In genomic region chr2:60493804-60494392, GRCh38 we compare ENCODE assay signal across 25 cellular contexts. TPM values are rescaled to one million over a fixed set of nuclear protein-coding genes. Genes with fewer than 3 reads are reported as not detected.
DNase-seq lines count a peak whose midpoint lies in the region; ATAC-seq and TF ChIP-seq lines count a peak whose summit lies in the region.
"Had no signal": no experiment of that assay in that cellular context is flagged by ENCODE, and none has a peak within 500 bp of the region (broad histone marks: within the 10 kb centered on the region; RNA-seq: fewer than 3 reads in every experiment).

No MANE protein-coding gene starts in this region.

- intact Hi-C loops in transverse colon (cut with DNase I; ENCODE audit: low total_unique reads) = no loop called here

- H3K27ac Mint-ChIP-seq in WTC11 (no peak overlapping the region), memory B cell (peak overlapping the region; percentile 90)
- peak overlapping the region; percentile 81 for H3K27ac Mint-ChIP-seq in stimulated activated naive B cell treated with anti-CD40 and anti-IgM and Interleukin-4, amounts not matched to agents 10 μg/mL and 1 μg/mL and 100 μg/mL, for 72 hours
- H3K27ac Mint-ChIP-seq: CD8-positive, alpha-beta T cell had no signal

- 71 to 80% methylated on average over 4 of the region's 4 CpGs for WGBS in transverse colon (ENCODE audit: low coverage in 1 of 2), 2 donors

- ATAC-seq in WTC11 = no peak
- no peak for ATAC-seq in memory B cell (ENCODE audit: low read depth)
- ATAC-seq in stimulated activated naive B cell treated with anti-CD40 and anti-IgM and Interleukin-4, amounts not matched to agents 10 μg/mL and 1 μg/mL and 100 μg/mL, for 72 hours (replicated peaks) = no peak
- no peak for ATAC-seq in HG03135 (IDR thresholded peaks at IDR 0.05; ENCODE audit: unreplicated experiment)
- ATAC-seq: CD8-positive, alpha-beta T cell; HepG2; PC-3 had no signal

- TF ChIP-seq CTCF in WTC11 (IDR thresholded peaks at IDR 0.05) (no peak), transverse colon (IDR thresholded peaks at IDR 0.05) (no peak)

- H3K36me3 Mint-ChIP-seq in WTC11 (peaks cover 3% of the 10 kb centered on the region; the same call in 1 of the 2 replicates), memory B cell (peaks cover 36% of the 10 kb centered on the region)
- H3K36me3 Mint-ChIP-seq in stimulated activated naive B cell treated with anti-CD40 and anti-IgM and Interleukin-4, amounts not matched to agents 10 μg/mL and 1 μg/mL and 100 μg/mL, for 72 hours = peaks cover 42 to 46% of the 10 kb centered on the region in 2 donors
- H3K36me3 Mint-ChIP-seq: CD8-positive, alpha-beta T cell had no signal

- H3K9me3 Mint-ChIP-seq in WTC11 = no peaks in the 10 kb centered on the region
- no peaks in the 10 kb centered on the region for H3K9me3 Mint-ChIP-seq in memory B cell
- H3K9me3 Mint-ChIP-seq in stimulated activated naive B cell treated with anti-CD40 and anti-IgM and Interleukin-4, amounts not matched to agents 10 μg/mL and 1 μg/mL and 100 μg/mL, for 72 hours = no peaks in the 10 kb centered on the region
- H3K9me3 Mint-ChIP-seq: CD8-positive, alpha-beta T cell; H9 had no signal

- no peaks in the 10 kb centered on the region for H3K9me3 ChIP-seq in transverse colon
- H3K9me3 ChIP-seq: BLaER1 treated with 17β-estradiol and CSF1 and Interleukin-3, amounts not matched to agents 10 nM and 100 nM had no signal

- no peak overlapping the region for H3K4me3 Mint-ChIP-seq in WTC11
- peak overlapping the region; percentile 46 for H3K4me3 Mint-ChIP-seq in memory B cell
- peak overlapping the region; percentile 40 to 70 for H3K4me3 Mint-ChIP-seq in stimulated activated naive B cell treated with anti-CD40 and anti-IgM and Interleukin-4, amounts not matched to agents 10 μg/mL and 1 μg/mL and 100 μg/mL, for 72 hours
- H3K4me3 Mint-ChIP-seq: CD8-positive, alpha-beta T cell; H9 had no signal

- POLR2A ChIA-PET in WTC11 (lab: Charles Lee) = interaction anchor here (1.0 to 1.4 kb wide), 2 partner anchors 21 to 46 kb away, joined by 3 read pairs; no protein-coding TSS in a partner anchor

- H3K27ac ChIP-seq in transverse colon = no peak overlapping the region
- H3K27ac ChIP-seq: GM23248, HL-60 had no signal

- peaks cover 0 to 16% (median 13%) of the 10 kb centered on the region in 4 donors for H3K4me1 ChIP-seq in transverse colon

- H3K27me3 Mint-ChIP-seq in WTC11 (ENCODE audit: low read depth) = no peaks in the 10 kb centered on the region
- H3K27me3 Mint-ChIP-seq in memory B cell = no peaks in the 10 kb centered on the region
- H3K27me3 Mint-ChIP-seq in stimulated activated naive B cell treated with anti-CD40 and anti-IgM and Interleukin-4, amounts not matched to agents 10 μg/mL and 1 μg/mL and 100 μg/mL, for 72 hours = no peaks in the 10 kb centered on the region

- in situ Hi-C loops in transverse colon (cut with MboI; ENCODE audit: low pct_ligation_motif_present in 1 of 4, low pct_unique_long_range_greater_than_20kb in 1 of 4, low sequenced_read_pairs in 3 of 4) = no loop called here

- peak; percentile 65 for DNase-seq in ELF-1 (ENCODE audit: low read depth, low spot score)
- DNase-seq in WTC11 (ENCODE audit: low spot score) = no peak
- DNase-seq in memory B cell (ENCODE audit: low spot score in 2 of 2) = no peak
- no peak for DNase-seq in stimulated activated naive B cell treated with anti-CD40 and anti-IgM and Interleukin-4, amounts not matched to agents 10 μg/mL and 1 μg/mL and 100 μg/mL, for 72 hours
- DNase-seq in COLO668 (lab: John Stamatoyannopoulos, UW; ENCODE audit: unreplicated experiment) = no peak
- no peak for DNase-seq in transverse colon
- DNase-seq in UCSD-AML1 (lab: John Stamatoyannopoulos, UW; ENCODE audit: unreplicated experiment) = no peak
- DNase-seq: Calu3; CD8-positive, alpha-beta T cell; DMS153; GM23248; H9; KBM-7; NCI-H1092 treated with DMSO at 0.1 percent for 48 hours; NCI-H146; NCI-H2029; NCI-H2171; NCI-H526; PC-3; Right ventricle myocardium superior had no signal

- no peaks in the 10 kb centered on the region for H3K36me3 ChIP-seq in transverse colon

- CTCF ChIA-PET in WTC11 (lab: Charles Lee) = interaction anchor here (0.6 to 1.4 kb wide), 3 partner anchors 14 to 28 kb away, joined by 3 to 4 read pairs (median 4); no protein-coding TSS in a partner anchor

- TF ChIP-seq POLR2A in transverse colon (IDR thresholded peaks at IDR 0.05) = no peak

- H3K4me3 ChIP-seq in transverse colon = no peak overlapping the region
- H3K4me3 ChIP-seq: BLaER1 treated with 17β-estradiol and CSF1 and Interleukin-3, amounts not matched to agents 10 nM and 100 nM; GM23248 had no signal

- TF ChIP-seq EP300 in transverse colon (IDR thresholded peaks at IDR 0.05; ENCODE audit: low read depth) = no peak

- H3K4me1 Mint-ChIP-seq in WTC11 (peaks cover 76% of the 10 kb centered on the region), memory B cell (peaks cover 83% of the 10 kb centered on the region)
- H3K4me1 Mint-ChIP-seq in stimulated activated naive B cell treated with anti-CD40 and anti-IgM and Interleukin-4, amounts not matched to agents 10 μg/mL and 1 μg/mL and 100 μg/mL, for 72 hours = peaks cover 69 to 99% of the 10 kb centered on the region in 2 donors

- no peaks in the 10 kb centered on the region for H3K27me3 ChIP-seq in transverse colon
- H3K27me3 ChIP-seq: BLaER1 treated with 17β-estradiol and CSF1 and Interleukin-3, amounts not matched to agents 10 nM and 100 nM had no signal

TF ChIP-seq in WTC11, 78 proteins besides CTCF, POLR2A, EP300 and RAD21:
- TF ChIP-seq ETV6 (CRISPR knock-in tag; IDR thresholded peaks at IDR 0.05) (0 out of 2 replicates have a peak, but pooled peaks have one; percentile 28), E2F5 (CRISPR knock-in tag; IDR thresholded peaks at IDR 0.05) (no peak)

RNA-seq across cellular contexts. Expression of gene BCL11A, which starts 59.6 kb away (rescaled TPM):
- 45.0 to 53.2 TPM (median 46.8 TPM) in 3 replicates for total RNA-seq in WTC11 (2021)
- total RNA-seq in transverse colon = 10 to 100 TPM; 11.3 to 38.1 (median 19.9) TPM
- total RNA-seq: HepG2, HT-29 had no signal
